ENCODE assay signal across 19 cellular contexts in the genomic region with DNA sequence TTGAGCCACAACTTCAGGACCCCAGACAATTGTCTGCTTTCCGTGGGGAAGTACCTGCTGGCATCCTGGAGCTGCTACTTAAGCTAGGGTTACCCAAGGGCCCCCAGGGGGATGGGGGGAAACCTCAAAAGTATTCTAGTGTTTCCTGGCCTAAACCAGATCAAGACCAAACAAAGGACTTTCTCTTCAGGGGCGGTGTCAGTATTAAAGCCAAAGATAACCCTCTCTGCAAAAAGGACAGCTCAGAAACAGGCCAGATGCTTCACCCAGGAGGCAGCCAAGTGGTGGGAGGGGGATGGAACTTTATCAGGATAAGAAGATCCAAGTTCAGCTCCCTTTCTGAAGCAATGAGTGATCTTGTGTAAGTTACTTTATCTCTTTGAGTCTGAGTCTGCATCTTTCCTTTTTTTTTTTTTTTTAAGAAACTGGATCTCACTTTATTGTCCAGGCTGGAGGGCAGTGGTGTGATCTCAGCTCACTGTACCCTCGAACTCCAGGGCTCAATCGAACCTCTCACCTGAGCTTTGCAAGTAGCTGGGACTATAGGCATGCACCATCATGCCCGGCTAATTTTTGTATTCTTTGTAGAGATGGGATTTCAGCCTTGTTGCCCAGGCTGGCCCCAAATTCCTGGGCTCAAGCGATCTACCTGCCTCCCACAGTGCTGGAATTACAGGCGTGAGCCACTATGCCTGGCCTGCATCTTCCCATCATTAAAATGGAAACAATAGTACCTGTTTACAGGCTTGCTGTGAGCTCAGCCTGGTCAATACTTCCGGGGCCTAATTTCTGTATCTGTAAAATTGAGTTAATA.
DNase-seq lines count a peak whose midpoint lies in the region; ATAC-seq, FAIRE-seq and TF ChIP-seq lines count a peak whose summit lies in the region.
"Had no signal": no experiment of that assay in that cellular context is flagged by ENCODE, and none has a peak within 500 bp of the region (broad histone marks: within the 10 kb centered on the region; RNA-seq: fewer than 3 reads in every experiment).

No MANE protein-coding gene starts in this region.

- H3K4me3 ChIP-seq in ACC112 (ENCODE audit: low read depth, low read length) (no peak overlapping the region), lower lobe of right lung (no peak overlapping the region)
- H3K4me3 ChIP-seq: A549, dorsolateral prefrontal cortex, spleen had no signal

- no peaks in the 10 kb centered on the region for H3K9me3 ChIP-seq in lower lobe of right lung
- H3K9me3 ChIP-seq: A549, spleen had no signal

- no peaks in the 10 kb centered on the region for H3K79me2 ChIP-seq in ACC112 (ENCODE audit: control insufficient read depth, insufficient read depth, low read length, unreplicated experiment)

- no peaks in the 10 kb centered on the region for H3K36me3 ChIP-seq in ACC112 (ENCODE audit: insufficient read depth, low read length)
- H3K36me3 ChIP-seq in lower lobe of right lung = no peaks in the 10 kb centered on the region
- H3K36me3 ChIP-seq: spleen had no signal

- ATAC-seq in lower lobe of right lung (no peak), GM21576 (IDR thresholded peaks at IDR 0.05; ENCODE audit: unreplicated experiment) (no peak)
- ATAC-seq: A549; stimulated activated memory B cell treated with anti-CD40 and anti-IgM and Interleukin-4, amounts not matched to agents 10 μg/mL and 1 μg/mL and 100 μg/mL, for 72 hours had no signal

- CTCF ChIA-PET in RWPE1 (lab: Yijun Ruan, JAX) = interaction anchor here (0.7 kb wide), 1 partner anchor 713 kb away, joined by 4 read pairs; no protein-coding TSS in a partner anchor

- no peak overlapping the region for H2AFZ ChIP-seq in ACC112 (ENCODE audit: low read length, unreplicated experiment)

- no peaks in the 10 kb centered on the region for H3K27me3 ChIP-seq in ACC112 (ENCODE audit: insufficient read depth, low read length)
- no peaks in the 10 kb centered on the region for H3K27me3 ChIP-seq in lower lobe of right lung (ENCODE audit: low read depth)
- H3K27me3 ChIP-seq: dorsolateral prefrontal cortex, spleen had no signal

- peak; percentile 3 for DNase-seq in RWPE1 (ENCODE audit: low spot score)
- no peak for DNase-seq in epithelial cell of prostate (ENCODE audit: low read depth, low spot score)
- DNase-seq in lower lobe of right lung = no peak
- DNase-seq in GM12892 (ENCODE audit: insufficient read length) = no peak
- no peak for DNase-seq in activated CD4-positive, alpha-beta T cell treated with anti-CD3 and anti-CD28 coated beads, Interleukin-2, amount 50 U/mL, for 48 hours
- DNase-seq in NCI-H748 (lab: John Stamatoyannopoulos, UW; ENCODE audit: unreplicated experiment) = no peak
- DNase-seq: activated B cell treated with CpG ODN at 0.5 μM for 24 hours; activated CD8-positive, alpha-beta memory T cell treated with anti-CD3 and anti-CD28 coated beads, Interleukin-2, amount 50 U/mL, for 48 hours; activated naive CD4-positive, alpha-beta T cell treated with anti-CD3 and anti-CD28 coated beads for 36 hours; CD4-positive, CD25-positive, alpha-beta regulatory T cell; dorsolateral prefrontal cortex; naive B cell; NCI-H187 treated with DMSO at 0.1 percent for 48 hours; NCI-H524 treated with DMSO at 0.1 percent for 48 hours; spleen had no signal

- H3K4me1 ChIP-seq in ACC112 (ENCODE audit: control insufficient read depth, insufficient read depth, low read length, unreplicated experiment) (peaks cover 23% of the 10 kb centered on the region), lower lobe of right lung (no peaks in the 10 kb centered on the region)

- POLR2A ChIA-PET in RWPE1 (lab: Yijun Ruan, JAX; ENCODE audit: low non-redundant PET) = no interaction called here

- peak overlapping the region; percentile 30 for H3K27ac ChIP-seq in ACC112 (ENCODE audit: low read depth, low read length)
- H3K27ac ChIP-seq in RWPE1 = peak overlapping the region; percentile 95
- peak overlapping the region; percentile 70 for H3K27ac ChIP-seq in epithelial cell of prostate
- H3K27ac ChIP-seq in lower lobe of right lung = peak overlapping the region; percentile 39
- H3K27ac ChIP-seq: dorsolateral prefrontal cortex had no signal

- TF ChIP-seq CTCF in RWPE1 (conservative IDR thresholded peaks at IDR 0.05; ENCODE audit: low read depth) (no peak), lower lobe of right lung (IDR thresholded peaks at IDR 0.05) (no peak)

- no peak for TF ChIP-seq POLR2A in GM12892 (IDR thresholded peaks at IDR 0.05; ENCODE audit: low read depth, low read length)

- no peak for FAIRE-seq in GM12892 (lab: Jason Lieb, UNC)
- FAIRE-seq: A549 had no signal

- intact Hi-C loops in lower lobe of right lung (cut with DNase I) = no loop called here

Comparison
In these comparisons a context has a peak if more than half of its experiments do, and no peak if none do; other contexts are left out.
1. H3K27ac ChIP-seq: peak in every context shown above with its lines; median percentile 95 in RWPE1; 70 in epithelial cell of prostate; 39 in lower lobe of right lung; 30 in ACC112.